ENCODE assay signal across 24 cellular contexts in genomic region chr14:69375722-69376121, GRCh38.
"Had no signal": no experiment of that assay in that cellular context is flagged by ENCODE, and none has a peak within 500 bp of the region (broad histone marks: within the 10 kb centered on the region; RNA-seq: fewer than 3 reads in every experiment).

No MANE protein-coding gene starts in this region.

- H3K4me3 Mint-ChIP-seq: effector memory CD8-positive, alpha-beta T cell; memory B cell; natural killer cell; stimulated activated memory B cell treated with anti-CD40 and anti-IgM and Interleukin-4, amounts not matched to agents 10 μg/mL and 1 μg/mL and 100 μg/mL, for 72 hours; stimulated activated naive CD8-positive, alpha-beta T cell treated with anti-CD3 and anti-CD28 coated beads, Interleukin-15, Interleukin-2, amounts not matched to agents 100 ng/mL and 50 ng/mL, for 24 hours had no signal

- DNase-seq: cortex of kidney; effector memory CD8-positive, alpha-beta T cell; gastrocnemius medialis; heart left ventricle; kidney; natural killer cell; occipital lobe; ovary; posterior cingulate gyrus; psoas muscle; right cardiac atrium; spleen; stimulated activated CD4-positive, alpha-beta T cell treated with anti-CD3 and anti-CD28 coated beads, Interleukin-4, amount 100 ng/mL, for 4 hours; upper lobe of left lung; uterus had no signal

- H3K27me3 ChIP-seq: gastrocnemius medialis, heart left ventricle, hepatocyte, ovary, spleen, tibial nerve, upper lobe of left lung, uterus had no signal

- H3K4me1 Mint-ChIP-seq: memory B cell had no signal

- H3K27ac Mint-ChIP-seq: effector memory CD8-positive, alpha-beta T cell; memory B cell; natural killer cell; stimulated activated memory B cell treated with anti-CD40 and anti-IgM and Interleukin-4, amounts not matched to agents 10 μg/mL and 1 μg/mL and 100 μg/mL, for 72 hours; stimulated activated naive CD8-positive, alpha-beta T cell treated with anti-CD3 and anti-CD28 coated beads, Interleukin-15, Interleukin-2, amounts not matched to agents 100 ng/mL and 50 ng/mL, for 24 hours had no signal

- ATAC-seq: effector memory CD8-positive, alpha-beta T cell; left lobe of liver; natural killer cell; right cardiac atrium; stimulated activated memory B cell treated with anti-CD40 and anti-IgM and Interleukin-4, amounts not matched to agents 10 μg/mL and 1 μg/mL and 100 μg/mL, for 72 hours had no signal

- H3K4me2 ChIP-seq: hepatocyte had no signal

- H3K9me3 Mint-ChIP-seq: effector memory CD8-positive, alpha-beta T cell; natural killer cell; stimulated activated memory B cell treated with anti-CD40 and anti-IgM and Interleukin-4, amounts not matched to agents 10 μg/mL and 1 μg/mL and 100 μg/mL, for 72 hours had no signal

- H3K4me3 ChIP-seq: gastrocnemius medialis, heart left ventricle, hepatocyte, lung, ovary, psoas muscle, skin epidermis, spleen, thoracic aorta, tibial nerve, upper lobe of left lung, uterus had no signal

- H3K4me1 ChIP-seq: gastrocnemius medialis, psoas muscle, upper lobe of left lung, uterus had no signal

- H3K27me3 Mint-ChIP-seq: effector memory CD8-positive, alpha-beta T cell; memory B cell; stimulated activated memory B cell treated with anti-CD40 and anti-IgM and Interleukin-4, amounts not matched to agents 10 μg/mL and 1 μg/mL and 100 μg/mL, for 72 hours; stimulated activated naive CD8-positive, alpha-beta T cell treated with anti-CD3 and anti-CD28 coated beads, Interleukin-15, Interleukin-2, amounts not matched to agents 100 ng/mL and 50 ng/mL, for 24 hours had no signal

- H3K36me3 ChIP-seq: ovary, uterus had no signal

- H3K79me2 ChIP-seq: hepatocyte had no signal

- H3K9me3 ChIP-seq: gastrocnemius medialis, ovary, psoas muscle, thoracic aorta, tibial nerve, uterus had no signal

- H3K27ac ChIP-seq: gastrocnemius medialis, heart left ventricle, hepatocyte, ovary, psoas muscle, skin epidermis, thoracic aorta, tibial nerve, upper lobe of left lung, uterus had no signal

- H2AFZ ChIP-seq: hepatocyte had no signal
